Comparison of ENCODE assay signal across 7 cellular contexts in the genomic region with DNA sequence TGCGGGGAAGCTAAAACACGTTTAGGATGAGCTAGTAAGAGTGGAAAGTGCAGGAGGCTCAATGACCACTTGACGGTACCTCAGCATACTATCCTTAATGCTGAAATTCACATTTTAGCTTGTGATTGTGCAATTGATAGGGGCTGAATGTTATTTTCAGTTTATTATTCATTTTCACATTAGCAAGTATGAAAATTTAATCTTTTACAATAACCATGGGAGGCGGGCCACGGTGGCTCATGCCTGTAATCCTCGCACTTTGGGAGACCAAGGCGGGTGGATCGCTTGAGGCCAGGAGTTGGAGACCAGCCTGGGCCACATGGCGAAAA. TPM values are rescaled to one million over a fixed set of nuclear protein-coding genes. Genes with fewer than 3 reads are reported as not detected.
A peak's percentile ranks its signal among the peaks of the same experiment; 100 is the strongest.
DNase-seq lines count a peak whose midpoint lies in the region; ATAC-seq and TF ChIP-seq lines count a peak whose summit lies in the region.

No MANE protein-coding gene starts in this region.

- H3K4me1 Mint-ChIP-seq in H9 = 0 out of 4 replicates have a peak, but pooled peaks cover 0 to 3% of the 10 kb centered on the region in 2 experiments

- no peak overlapping the region for H2BK5ac ChIP-seq in H9 (ENCODE audit: insufficient read length, low read length)

- H3K27me3 ChIP-seq in H9 (ENCODE audit: insufficient read depth, low read length) (peaks cover 25% of the 10 kb centered on the region), stomach smooth muscle (ENCODE audit: control insufficient read depth in 1 of 2, insufficient read depth in 2 of 2, low read length in 2 of 2) (no peaks in the 10 kb centered on the region)

- no peaks in the 10 kb centered on the region for H3K9me3 Mint-ChIP-seq in H9

- no peak overlapping the region for H3K23ac ChIP-seq in H9 (ENCODE audit: insufficient read length, low read depth, low read length)

- peak overlapping the region; percentile 80 to 92 for H3K4me3 Mint-ChIP-seq in H9

- H2AK5ac ChIP-seq in H9 (ENCODE audit: insufficient read length, low read length) = no peak overlapping the region

- H3K36me3 Mint-ChIP-seq in H9 (ENCODE audit: insufficient read depth in 1 of 3, low read depth in 3 of 3) = no peaks in the 10 kb centered on the region

- H3K56ac ChIP-seq in H9 (ENCODE audit: insufficient read length, low read depth, low read length) = no peak overlapping the region

- H3K27ac Mint-ChIP-seq in H9 = no peak overlapping the region

- TF ChIP-seq CTCF in H9 (conservative IDR thresholded peaks at IDR 0.05) (no peak), WI38 (IDR thresholded peaks at IDR 0.05; ENCODE audit: low read depth, low read length) (no peak)

- H3T11ph ChIP-seq in H9 (ENCODE audit: low read length) = no peak overlapping the region

- no peak overlapping the region for H3K18ac ChIP-seq in H9 (ENCODE audit: insufficient read length, low read depth, low read length)

- no peak overlapping the region for H2BK12ac ChIP-seq in H9 (ENCODE audit: insufficient read length, low read depth, low read length)

- no peak overlapping the region for H3K14ac ChIP-seq in H9 (ENCODE audit: insufficient read depth, low read length)

- H3K4me1 ChIP-seq in H9 (ENCODE audit: insufficient read depth, low read length) = no peaks in the 10 kb centered on the region
- peaks cover 4% of the 10 kb centered on the region for H3K4me1 ChIP-seq in stomach smooth muscle (ENCODE audit: control insufficient read depth, insufficient read depth, low read length)

- DNase-seq in H9 (no peak), HuH-7.5 (ENCODE audit: low spot score) (no peak), islet precursor cell (no peak)

- H3K4ac ChIP-seq in H9 (ENCODE audit: low read depth, low read length) = no peak overlapping the region

- H4K8ac ChIP-seq in H9 (replicated peaks; ENCODE audit: insufficient read length, low read depth, low read length) = no peak overlapping the region

- no peak overlapping the region for H4K5ac ChIP-seq in H9 (ENCODE audit: insufficient read length, low read depth, low read length)

- no peak overlapping the region for H2BK15ac ChIP-seq in H9 (ENCODE audit: low read depth, low read length)

- no peaks in the 10 kb centered on the region for H3K23me2 ChIP-seq in H9 (ENCODE audit: insufficient read length, low read depth, low read length, poor library complexity, severe bottlenecking)

- no CpG with 5 or more reads among the region's 9 CpGs for WGBS in H9 (ENCODE audit: extremely low coverage, insufficient read length, low lambda C conversion rate)

- H2BK120ac ChIP-seq in H9 (ENCODE audit: low read depth, low read length, poor library complexity, severe bottlenecking) = no peak overlapping the region

- no peak overlapping the region for H2BK20ac ChIP-seq in H9 (ENCODE audit: low read depth, low read length, poor library complexity, severe bottlenecking)

- H3K9me3 ChIP-seq in H9 (ENCODE audit: control insufficient read depth, low read depth, low read length) = no peaks in the 10 kb centered on the region
- H3K9me3 ChIP-seq in stomach smooth muscle (ENCODE audit: control insufficient read depth in 2 of 2, low read length in 2 of 2) = no peaks in the 10 kb centered on the region

- H3K79me1 ChIP-seq in H9 (ENCODE audit: insufficient read depth, low read depth, low read length, poor library complexity, severe bottlenecking) = no peaks in the 10 kb centered on the region

- H3K36me3 ChIP-seq in stomach smooth muscle (ENCODE audit: control insufficient read depth in 2 of 2, insufficient read depth in 2 of 2, low read length in 2 of 2) = no peaks in the 10 kb centered on the region

- no peaks in the 10 kb centered on the region for H3K79me2 ChIP-seq in H9 (ENCODE audit: insufficient read depth, low read length)

- peak overlapping the region; percentile 68 for H3K4me3 ChIP-seq in WI38 (ENCODE audit: low read depth, low read length)
- H3K4me3 ChIP-seq in iPS-11a (ENCODE audit: low read depth, low read length) = peak overlapping the region; percentile 79
- peak overlapping the region; percentile 94 to 95 for H3K4me3 ChIP-seq in stomach smooth muscle (ENCODE audit: low read length in 2 of 2)

- H3K27ac ChIP-seq in H9 (ENCODE audit: insufficient read length, low read depth, low read length) = no peak overlapping the region
- H3K27ac ChIP-seq in stomach smooth muscle (ENCODE audit: low read length) = peak overlapping the region; percentile 19

- H3K27me3 Mint-ChIP-seq in H9 (ENCODE audit: low read depth) = peaks cover 69% of the 10 kb centered on the region

- peak overlapping the region; percentile 93 for H3K4me2 ChIP-seq in H9 (ENCODE audit: insufficient read depth, insufficient read length, low read length)

- H3K9ac ChIP-seq in H9 (ENCODE audit: extremely low read depth, insufficient read length, low read length) (peak overlapping the region; percentile 63), stomach smooth muscle (ENCODE audit: low read length in 2 of 2) (peak overlapping the region; percentile 61 to 76)

- no peak overlapping the region for H4K91ac ChIP-seq in H9 (ENCODE audit: insufficient read length, low read depth, low read length)

- H4K20me1 ChIP-seq in H9 (ENCODE audit: control insufficient read depth, insufficient read depth, insufficient read length) = no peaks in the 10 kb centered on the region

- H2AFZ ChIP-seq in H9 (ENCODE audit: low read length) = peak overlapping the region; percentile 60

- ATAC-seq in HG02840 (IDR thresholded peaks at IDR 0.05; ENCODE audit: low FRiP score, unreplicated experiment) = no peak

RNA-seq across cellular contexts. Expression of a gene that starts 22.1 kb away (rescaled TPM):
- 78.9 and 84.7 TPM in 2 replicates for total RNA-seq in H9 (2021)
